Comparison of ENCODE assay signal across 1 cellular context in the genomic region with DNA sequence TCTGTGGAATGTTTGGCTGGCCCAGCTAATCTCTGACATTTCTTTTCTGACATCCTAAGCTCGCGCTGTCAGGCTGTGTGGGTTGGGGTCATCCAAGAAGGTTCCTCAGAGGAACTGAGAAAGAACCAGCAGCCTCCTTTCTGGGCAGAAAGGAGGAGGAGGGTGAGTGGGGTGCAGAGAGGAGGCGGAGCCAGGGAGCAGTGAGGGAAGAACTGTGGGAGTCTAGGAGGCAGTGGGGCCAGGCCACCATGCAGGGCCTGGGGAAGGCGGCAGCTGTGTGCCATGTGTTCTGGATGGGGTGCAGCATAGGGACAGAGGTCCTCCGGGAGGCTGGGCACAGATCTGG.
TF ChIP-seq lines count a peak whose summit lies in the region.

No MANE protein-coding gene starts in this region.

TF ChIP-seq in HepG2, 621 proteins besides CTCF, POLR2A, EP300 and RAD21:
- TF ChIP-seq THYN1 (CRISPR knock-in tag; IDR thresholded peaks at IDR 0.05; ENCODE audit: borderline replicate concordance, low read depth) = no peak
- TF ChIP-seq, protein P1, sequence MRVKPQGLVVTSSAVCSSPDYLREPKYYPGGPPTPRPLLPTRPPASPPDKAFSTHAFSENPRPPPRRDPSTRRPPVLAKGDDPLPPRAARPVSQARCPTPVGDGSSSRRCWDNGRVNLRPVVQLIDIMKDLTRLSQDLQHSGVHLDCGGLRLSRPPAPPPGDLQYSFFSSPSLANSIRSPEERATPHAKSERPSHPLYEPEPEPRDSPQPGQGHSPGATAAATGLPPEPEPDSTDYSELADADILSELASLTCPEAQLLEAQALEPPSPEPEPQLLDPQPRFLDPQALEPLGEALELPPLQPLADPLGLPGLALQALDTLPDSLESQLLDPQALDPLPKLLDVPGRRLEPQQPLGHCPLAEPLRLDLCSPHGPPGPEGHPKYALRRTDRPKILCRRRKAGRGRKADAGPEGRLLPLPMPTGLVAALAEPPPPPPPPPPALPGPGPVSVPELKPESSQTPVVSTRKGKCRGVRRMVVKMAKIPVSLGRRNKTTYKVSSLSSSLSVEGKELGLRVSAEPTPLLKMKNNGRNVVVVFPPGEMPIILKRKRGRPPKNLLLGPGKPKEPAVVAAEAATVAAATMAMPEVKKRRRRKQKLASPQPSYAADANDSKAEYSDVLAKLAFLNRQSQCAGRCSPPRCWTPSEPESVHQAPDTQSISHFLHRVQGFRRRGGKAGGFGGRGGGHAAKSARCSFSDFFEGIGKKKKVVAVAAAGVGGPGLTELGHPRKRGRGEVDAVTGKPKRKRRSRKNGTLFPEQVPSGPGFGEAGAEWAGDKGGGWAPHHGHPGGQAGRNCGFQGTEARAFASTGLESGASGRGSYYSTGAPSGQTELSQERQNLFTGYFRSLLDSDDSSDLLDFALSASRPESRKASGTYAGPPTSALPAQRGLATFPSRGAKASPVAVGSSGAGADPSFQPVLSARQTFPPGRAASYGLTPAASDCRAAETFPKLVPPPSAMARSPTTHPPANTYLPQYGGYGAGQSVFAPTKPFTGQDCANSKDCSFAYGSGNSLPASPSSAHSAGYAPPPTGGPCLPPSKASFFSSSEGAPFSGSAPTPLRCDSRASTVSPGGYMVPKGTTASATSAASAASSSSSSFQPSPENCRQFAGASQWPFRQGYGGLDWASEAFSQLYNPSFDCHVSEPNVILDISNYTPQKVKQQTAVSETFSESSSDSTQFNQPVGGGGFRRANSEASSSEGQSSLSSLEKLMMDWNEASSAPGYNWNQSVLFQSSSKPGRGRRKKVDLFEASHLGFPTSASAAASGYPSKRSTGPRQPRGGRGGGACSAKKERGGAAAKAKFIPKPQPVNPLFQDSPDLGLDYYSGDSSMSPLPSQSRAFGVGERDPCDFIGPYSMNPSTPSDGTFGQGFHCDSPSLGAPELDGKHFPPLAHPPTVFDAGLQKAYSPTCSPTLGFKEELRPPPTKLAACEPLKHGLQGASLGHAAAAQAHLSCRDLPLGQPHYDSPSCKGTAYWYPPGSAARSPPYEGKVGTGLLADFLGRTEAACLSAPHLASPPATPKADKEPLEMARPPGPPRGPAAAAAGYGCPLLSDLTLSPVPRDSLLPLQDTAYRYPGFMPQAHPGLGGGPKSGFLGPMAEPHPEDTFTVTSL (CRISPR knock-in tag; IDR thresholded peaks at IDR 0.05; ENCODE audit: borderline replicate concordance) = no peak
- TF ChIP-seq ZSCAN21 (CRISPR knock-in tag; IDR thresholded peaks at IDR 0.05; ENCODE audit: borderline replicate concordance) = no peak
- TF ChIP-seq JUND (CRISPR knock-in tag; IDR thresholded peaks at IDR 0.05) = no peak
- TF ChIP-seq CHD2 (IDR thresholded peaks at IDR 0.05; ENCODE audit: low read depth, low read length) = no peak
- TF ChIP-seq, protein P2, sequence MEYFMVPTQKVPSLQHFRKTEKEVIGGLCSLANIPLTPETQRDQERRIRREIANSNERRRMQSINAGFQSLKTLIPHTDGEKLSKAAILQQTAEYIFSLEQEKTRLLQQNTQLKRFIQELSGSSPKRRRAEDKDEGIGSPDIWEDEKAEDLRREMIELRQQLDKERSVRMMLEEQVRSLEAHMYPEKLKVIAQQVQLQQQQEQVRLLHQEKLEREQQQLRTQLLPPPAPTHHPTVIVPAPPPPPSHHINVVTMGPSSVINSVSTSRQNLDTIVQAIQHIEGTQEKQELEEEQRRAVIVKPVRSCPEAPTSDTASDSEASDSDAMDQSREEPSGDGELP (IDR thresholded peaks at IDR 0.05; ENCODE audit: borderline replicate concordance, low read depth) = no peak
- no peak for TF ChIP-seq CREM (IDR thresholded peaks at IDR 0.05)
- no peak for TF ChIP-seq CREM (CRISPR knock-in tag; IDR thresholded peaks at IDR 0.05)
